ENCODE assay signal across 18 cellular contexts in the genomic region with DNA sequence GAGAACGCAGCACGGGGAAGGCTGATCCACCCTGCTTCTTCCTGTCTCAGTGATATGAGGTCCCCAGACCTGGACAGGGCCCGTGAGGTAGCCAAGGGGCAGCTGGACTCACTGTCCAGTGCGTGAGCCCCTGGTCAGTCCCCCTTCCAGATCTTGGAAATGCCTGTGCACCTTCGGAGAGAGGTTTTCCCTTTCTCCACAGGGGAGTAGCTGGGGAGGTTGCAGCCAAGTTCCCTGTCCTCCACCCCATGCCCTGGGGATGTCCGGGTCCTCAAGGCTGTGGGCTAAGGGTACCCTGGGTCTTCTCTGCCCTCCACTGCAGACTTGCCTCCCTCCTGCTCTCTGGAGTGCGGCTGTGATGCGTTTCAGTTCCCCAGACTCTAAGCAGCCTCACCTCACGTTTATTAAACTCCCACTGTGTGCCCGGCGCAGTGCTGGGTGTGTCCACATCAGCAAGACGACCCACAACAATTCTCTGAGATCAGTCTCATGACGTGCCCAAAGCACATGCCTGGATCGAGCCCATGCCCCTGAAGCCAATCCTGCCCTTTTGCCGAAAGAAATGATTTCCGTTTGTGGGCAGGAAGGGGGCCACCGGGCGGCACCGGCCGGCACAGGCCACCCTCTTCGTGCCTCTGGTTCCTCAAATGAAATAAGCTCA.
DNase-seq lines count a peak whose midpoint lies in the region; ATAC-seq, FAIRE-seq and TF ChIP-seq lines count a peak whose summit lies in the region.
"Had no signal": no experiment of that assay in that cellular context is flagged by ENCODE, and none has a peak within 500 bp of the region (broad histone marks: within the 10 kb centered on the region; RNA-seq: fewer than 3 reads in every experiment).

No MANE protein-coding gene starts in this region.

- intact Hi-C loops in right lobe of liver (cut with DNase I) (no loop called here), HepG2 (cut with micrococcal nuclease; ENCODE audit: unreplicated experiment) (no loop called here), upper lobe of right lung (cut with DNase I) (no loop called here)

- no peaks in the 10 kb centered on the region for H3K9me3 ChIP-seq in right lobe of liver
- no peaks in the 10 kb centered on the region for H3K9me3 ChIP-seq in HepG2 (ENCODE audit: low read length)
- no peaks in the 10 kb centered on the region for H3K9me3 ChIP-seq in upper lobe of right lung

- H4K20me1 ChIP-seq in HepG2 (ENCODE audit: insufficient read depth, low read length), result no peaks in the 10 kb centered on the region

- H3K4me3 ChIP-seq in right lobe of liver, result no peak overlapping the region
- no peak overlapping the region for H3K4me3 ChIP-seq in HepG2 (replicated peaks in 1 of 3; ENCODE audit: insufficient read depth in 1 of 3, low read depth in 2 of 3, low read length in 3 of 3)
- no peak overlapping the region for H3K4me3 ChIP-seq in upper lobe of right lung

- peaks cover 90% of the 10 kb centered on the region for H3K4me1 Mint-ChIP-seq in nephron
- H3K4me1 Mint-ChIP-seq in effector memory CD8-positive, alpha-beta T cell (ENCODE audit: low read depth in 2 of 2), result peaks cover 0 to 1% of the 10 kb centered on the region in 2 donors
- H3K4me1 Mint-ChIP-seq: B cell had no signal

- H3K36me3 Mint-ChIP-seq in nephron (ENCODE audit: low read depth), result no peaks in the 10 kb centered on the region
- H3K36me3 Mint-ChIP-seq in effector memory CD8-positive, alpha-beta T cell (ENCODE audit: insufficient read depth), result peaks cover 5% of the 10 kb centered on the region
- H3K36me3 Mint-ChIP-seq: CD8-positive, alpha-beta T cell had no signal

- no peak for FAIRE-seq in HepG2 (lab: Jason Lieb, UNC)
- FAIRE-seq: D721Med, GM12892 had no signal

- 78% methylated on average over 13 of the region's 21 CpGs for WGBS in right lobe of liver (ENCODE audit: insufficient coverage, low coverage, low lambda C conversion rate, missing lambda C conversion rate)
- WGBS in HepG2 (ENCODE audit: low lambda C conversion rate), result 28% methylated on average over 11 of the region's 21 CpGs

- H3K9me3 Mint-ChIP-seq in nephron, result no peaks in the 10 kb centered on the region
- no peaks in the 10 kb centered on the region for H3K9me3 Mint-ChIP-seq in effector memory CD8-positive, alpha-beta T cell
- H3K9me3 Mint-ChIP-seq: CD8-positive, alpha-beta T cell had no signal

- TF ChIP-seq POLR2A in right lobe of liver (IDR thresholded peaks at IDR 0.05) (no peak), HepG2 (IDR thresholded peaks at IDR 0.05; ENCODE audit: insufficient read depth in 1 of 2, low read depth in 2 of 2, low read length in 2 of 2) (no peak)

- CTCF ChIA-PET in HepG2 (lab: Yijun Ruan, JAX; ENCODE audit: low intra/inter-chr PET ratio, low total read pairs), result no interaction called here

- H3K27ac ChIP-seq in right lobe of liver (peak overlapping the region in 2 of 3 donors; percentile 22 to 47), HepG2 (ENCODE audit: extremely low read length, insufficient read depth, low read length) (no peak overlapping the region), upper lobe of right lung (peak overlapping the region; percentile 19), caudate nucleus (ENCODE audit: low read depth, low read length) (no peak overlapping the region)

- POLR2A ChIA-PET in HepG2 (lab: Yijun Ruan, JAX), result no interaction called here

- H3K36me3 ChIP-seq in right lobe of liver, result no peaks in the 10 kb centered on the region
- no peaks in the 10 kb centered on the region for H3K36me3 ChIP-seq in HepG2 (replicated peaks in 1 of 2; ENCODE audit: control insufficient read depth in 1 of 2, insufficient read depth in 2 of 2, low read length in 2 of 2)
- H3K36me3 ChIP-seq in upper lobe of right lung, result no peaks in the 10 kb centered on the region

- H3K27me3 ChIP-seq in right lobe of liver (no peaks in the 10 kb centered on the region), HepG2 (ENCODE audit: control insufficient read depth in 1 of 2, insufficient read depth in 2 of 2, low read length in 2 of 2) (peaks cover 2 to 40% of the 10 kb centered on the region in 2 experiments; a peak in 4 of 5 replicates), upper lobe of right lung (no peaks in the 10 kb centered on the region)

- no peak for ATAC-seq in right lobe of liver
- ATAC-seq in HepG2, result no peak
- ATAC-seq in upper lobe of right lung, result peak; percentile 56
- ATAC-seq in effector memory CD8-positive, alpha-beta T cell (replicated peaks), result no peak
- ATAC-seq: CD8-positive, alpha-beta T cell; PC-3 had no signal

- peak in 1 of 3 donors; percentile 35 for DNase-seq in right lobe of liver
- DNase-seq in HepG2 (ENCODE audit: low spot score), result no peak
- peak; percentile 43 for DNase-seq in SW480 (ENCODE audit: low spot score)
- peak; percentile 80 for DNase-seq in upper lobe of right lung
- DNase-seq in caudate nucleus (lab: John Stamatoyannopoulos, UW), result no peak
- no peak for DNase-seq in HuH-7 (ENCODE audit: low spot score)
- DNase-seq in effector memory CD8-positive, alpha-beta T cell, result no peak
- DNase-seq: CD8-positive, alpha-beta T cell; DND-41; GDM1; NCI-H2227 treated with DMSO at 0.1 percent for 48 hours; NCI-H524 treated with DMSO at 0.1 percent for 48 hours; PC-3; SHP77 had no signal

- in situ Hi-C loops in HepG2 (cut with HindIII; ENCODE audit: extremely low pct_ligation_motif_present, low pct_unique_long_range_greater_than_20kb), result no loop called here

- no peak for TF ChIP-seq CTCF in right lobe of liver (IDR thresholded peaks at IDR 0.05)
- TF ChIP-seq CTCF in HepG2 (CRISPR knock-in tag; IDR thresholded peaks at IDR 0.05), result no peak
- TF ChIP-seq CTCF in nephron (IDR thresholded peaks at IDR 0.05; ENCODE audit: unreplicated experiment in 3 of 3), result no peak
- no peak for TF ChIP-seq CTCF in upper lobe of right lung (IDR thresholded peaks at IDR 0.05)

- H3K79me2 ChIP-seq in HepG2 (ENCODE audit: insufficient read depth, low read length), result no peaks in the 10 kb centered on the region

- H3K9ac ChIP-seq in HepG2 (ENCODE audit: insufficient read depth, low read depth, low read length), result no peak overlapping the region

- no peak for TF ChIP-seq RAD21 in HepG2 (CRISPR knock-in tag; IDR thresholded peaks at IDR 0.05)

- no peak overlapping the region for H3K4me2 ChIP-seq in HepG2 (ENCODE audit: low read depth, low read length)

- no peak for TF ChIP-seq EP300 in HepG2 (IDR thresholded peaks at IDR 0.05; ENCODE audit: low read depth in 2 of 2, low read length in 2 of 2)
- no peak for TF ChIP-seq EP300 in HepG2 (CRISPR knock-in tag; IDR thresholded peaks at IDR 0.05; ENCODE audit: borderline replicate concordance)

- peak overlapping the region; percentile 78 to 95 (median 83) for H3K27ac Mint-ChIP-seq in nephron
- H3K27ac Mint-ChIP-seq in effector memory CD8-positive, alpha-beta T cell, result no peak overlapping the region
- H3K27ac Mint-ChIP-seq: B cell; CD8-positive, alpha-beta T cell had no signal

- H2AFZ ChIP-seq in HepG2 (ENCODE audit: low read length), result no peak overlapping the region

- H3K27me3 Mint-ChIP-seq in nephron (ENCODE audit: low read depth), result peaks cover 10% of the 10 kb centered on the region
- peaks cover 12 to 46% of the 10 kb centered on the region in 2 donors for H3K27me3 Mint-ChIP-seq in effector memory CD8-positive, alpha-beta T cell

- no peak overlapping the region for H3K4me3 Mint-ChIP-seq in nephron
- no peak overlapping the region for H3K4me3 Mint-ChIP-seq in effector memory CD8-positive, alpha-beta T cell
- H3K4me3 Mint-ChIP-seq: B cell; CD8-positive, alpha-beta T cell had no signal

- H3K4me1 ChIP-seq in right lobe of liver (peaks cover 6 to 71% (median 32%) of the 10 kb centered on the region in 4 donors), HepG2 (ENCODE audit: insufficient read depth, low read length) (no peaks in the 10 kb centered on the region), upper lobe of right lung (peaks cover 36% of the 10 kb centered on the region)

- BruUV-seq in HepG2 (replicated peaks; lab: Mats Ljungman, UMichigan), result no TSS peak

TF ChIP-seq in HepG2, 621 proteins besides CTCF, POLR2A, EP300 and RAD21 (continues in another document):
- TF ChIP-seq, protein P1, sequence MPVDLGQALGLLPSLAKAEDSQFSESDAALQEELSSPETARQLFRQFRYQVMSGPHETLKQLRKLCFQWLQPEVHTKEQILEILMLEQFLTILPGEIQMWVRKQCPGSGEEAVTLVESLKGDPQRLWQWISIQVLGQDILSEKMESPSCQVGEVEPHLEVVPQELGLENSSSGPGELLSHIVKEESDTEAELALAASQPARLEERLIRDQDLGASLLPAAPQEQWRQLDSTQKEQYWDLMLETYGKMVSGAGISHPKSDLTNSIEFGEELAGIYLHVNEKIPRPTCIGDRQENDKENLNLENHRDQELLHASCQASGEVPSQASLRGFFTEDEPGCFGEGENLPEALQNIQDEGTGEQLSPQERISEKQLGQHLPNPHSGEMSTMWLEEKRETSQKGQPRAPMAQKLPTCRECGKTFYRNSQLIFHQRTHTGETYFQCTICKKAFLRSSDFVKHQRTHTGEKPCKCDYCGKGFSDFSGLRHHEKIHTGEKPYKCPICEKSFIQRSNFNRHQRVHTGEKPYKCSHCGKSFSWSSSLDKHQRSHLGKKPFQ (CRISPR knock-in tag; IDR thresholded peaks at IDR 0.05; ENCODE audit: insufficient replicate concordance), result no peak
- no peak for TF ChIP-seq REPIN1 (CRISPR knock-in tag; IDR thresholded peaks at IDR 0.05; ENCODE audit: borderline replicate concordance, low read depth)
- TF ChIP-seq ZNF644 (CRISPR knock-in tag; IDR thresholded peaks at IDR 0.05; ENCODE audit: low read depth), result no peak
- TF ChIP-seq ZNF576 (CRISPR knock-in tag; IDR thresholded peaks at IDR 0.05), result no peak
- no peak for TF ChIP-seq ZNF773 (CRISPR knock-in tag; IDR thresholded peaks at IDR 0.05; ENCODE audit: borderline replicate concordance)
- TF ChIP-seq ZNF552 (CRISPR knock-in tag; IDR thresholded peaks at IDR 0.05; ENCODE audit: borderline replicate concordance), result no peak
- no peak for TF ChIP-seq ZNF768 (CRISPR knock-in tag; IDR thresholded peaks at IDR 0.05)
- TF ChIP-seq ZNF33A (CRISPR knock-in tag; IDR thresholded peaks at IDR 0.05; ENCODE audit: borderline replicate concordance), result no peak
- TF ChIP-seq ZSCAN29 (CRISPR knock-in tag; conservative IDR thresholded peaks at IDR 0.05), result no peak
- no peak for TF ChIP-seq ZNF451 (CRISPR knock-in tag; IDR thresholded peaks at IDR 0.05)
- no peak for TF ChIP-seq RELA (CRISPR knock-in tag; IDR thresholded peaks at IDR 0.05)
- no peak for TF ChIP-seq ZNF792 (CRISPR knock-in tag; IDR thresholded peaks at IDR 0.05)
- no peak for TF ChIP-seq ATF7 (IDR thresholded peaks at IDR 0.05)
- no peak for TF ChIP-seq ATF7 (CRISPR knock-in tag; IDR thresholded peaks at IDR 0.05)
- no peak for TF ChIP-seq ZNF607 (CRISPR knock-in tag; IDR thresholded peaks at IDR 0.05; ENCODE audit: borderline replicate concordance)
- no peak for TF ChIP-seq RFXAP (CRISPR knock-in tag; IDR thresholded peaks at IDR 0.05; ENCODE audit: borderline replicate concordance)

Comparison
In these comparisons a context has a peak if more than half of its experiments do, and no peak if none do; other contexts are left out.
1. H3K27ac ChIP-seq: peak in right lobe of liver (2 of 3) and upper lobe of right lung (single experiment); none in HepG2 (single experiment) and caudate nucleus (single experiment).
2. DNase-seq: peak in SW480 (single experiment) and upper lobe of right lung (single experiment); none in HepG2 (single experiment), caudate nucleus (0 of 61), HuH-7 (single experiment) and effector memory CD8-positive, alpha-beta T cell (0 of 3).
3. H3K27ac Mint-ChIP-seq: peak in nephron (3 of 3); none in effector memory CD8-positive, alpha-beta T cell (0 of 2).